Comparison of ENCODE assay signal across 12 cellular contexts in the genomic region with DNA sequence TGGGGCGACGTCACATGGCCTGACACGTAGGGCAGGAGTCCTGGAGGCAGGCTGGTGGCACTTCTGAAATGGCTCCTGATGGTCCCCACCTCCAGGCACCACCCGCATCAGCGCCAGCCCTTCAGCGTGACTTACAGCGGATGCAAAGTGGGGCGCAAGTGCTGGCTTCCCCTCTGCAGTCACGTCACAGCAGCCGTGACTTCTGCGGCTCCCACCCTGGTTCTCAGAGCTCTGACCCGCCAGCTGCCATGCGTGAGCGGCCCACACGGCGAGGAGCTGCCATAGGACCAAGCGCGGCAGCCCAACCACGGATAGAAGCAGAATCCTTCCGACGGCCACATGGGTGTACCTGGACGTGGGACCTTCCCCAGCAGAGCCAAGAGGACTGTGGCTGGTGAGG.
"Had no signal": no experiment of that assay in that cellular context is flagged by ENCODE, and none has a peak within 500 bp of the region (broad histone marks: within the 10 kb centered on the region; RNA-seq: fewer than 3 reads in every experiment).

No MANE protein-coding gene starts in this region.

- H3K4me1 Mint-ChIP-seq: activated CD8-positive, alpha-beta memory T cell treated with anti-CD3 and anti-CD28 coated beads, Interleukin-2, amount 10 ng/mL, durations not matched to agents 7 days and 5 days; neural progenitor cell had no signal

- H3K4me3 Mint-ChIP-seq: activated CD8-positive, alpha-beta memory T cell treated with anti-CD3 and anti-CD28 coated beads, Interleukin-2, amount 10 ng/mL, durations not matched to agents 7 days and 5 days; activated naive CD4-positive, alpha-beta T cell treated with anti-CD3 and anti-CD28 coated beads for 36 hours; neural progenitor cell; stimulated activated naive B cell treated with anti-CD40 and anti-IgM and Interleukin-4, amounts not matched to agents 10 μg/mL and 1 μg/mL and 100 μg/mL, for 72 hours; T-helper 2 cell treated with Interferon-gamma antibody and Interleukin-4, amounts not matched to agents 5 μg/mL and 100 μg/mL, for 36 hours had no signal

- H3K27me3 ChIP-seq: body of pancreas, esophagus muscularis mucosa, neural progenitor cell, right lobe of liver had no signal

- H3K4me1 ChIP-seq: body of pancreas, esophagus muscularis mucosa, neural progenitor cell, right lobe of liver had no signal

- H3K4me3 ChIP-seq: body of pancreas, esophagus muscularis mucosa, neural progenitor cell, right lobe of liver had no signal

- H3K27ac ChIP-seq: body of pancreas, esophagus muscularis mucosa, neural progenitor cell, right lobe of liver had no signal

- ATAC-seq: activated CD8-positive, alpha-beta memory T cell treated with anti-CD3 and anti-CD28 coated beads, Interleukin-2, amount 10 ng/mL, durations not matched to agents 7 days and 5 days; body of pancreas; right lobe of liver; stimulated activated naive B cell treated with anti-CD40 and anti-IgM and Interleukin-4, amounts not matched to agents 10 μg/mL and 1 μg/mL and 100 μg/mL, for 72 hours had no signal

- H3K9me3 ChIP-seq: body of pancreas, right lobe of liver had no signal

- H3K27ac Mint-ChIP-seq: activated CD8-positive, alpha-beta memory T cell treated with anti-CD3 and anti-CD28 coated beads, Interleukin-2, amount 10 ng/mL, durations not matched to agents 7 days and 5 days; activated naive CD4-positive, alpha-beta T cell treated with anti-CD3 and anti-CD28 coated beads for 36 hours; neural progenitor cell; T-helper 2 cell treated with Interferon-gamma antibody and Interleukin-4, amounts not matched to agents 5 μg/mL and 100 μg/mL, for 36 hours had no signal

- H3K27me3 Mint-ChIP-seq: activated CD8-positive, alpha-beta memory T cell treated with anti-CD3 and anti-CD28 coated beads, Interleukin-2, amount 10 ng/mL, durations not matched to agents 7 days and 5 days; stimulated activated naive B cell treated with anti-CD40 and anti-IgM and Interleukin-4, amounts not matched to agents 10 μg/mL and 1 μg/mL and 100 μg/mL, for 72 hours had no signal

- H3K36me3 ChIP-seq: esophagus muscularis mucosa, neural progenitor cell, right lobe of liver had no signal

- DNase-seq: activated CD4-positive, alpha-beta T cell treated with anti-CD3 and anti-CD28 coated beads, Interleukin-2, amount 50 U/mL, for 48 hours; activated CD8-positive, alpha-beta memory T cell treated with anti-CD3 and anti-CD28 coated beads, Interleukin-2, amount 10 ng/mL, durations not matched to agents 7 days and 5 days; activated naive CD4-positive, alpha-beta T cell treated with anti-CD3 and anti-CD28 coated beads for 36 hours; right lobe of liver; stimulated activated CD4-positive, alpha-beta T cell treated with anti-CD3 and anti-CD28 coated beads, Interleukin-2, amount 100 ng/mL, for 24 hours; stimulated activated naive B cell treated with anti-CD40 and anti-IgM and Interleukin-4, amounts not matched to agents 10 μg/mL and 1 μg/mL and 100 μg/mL, for 72 hours; substantia nigra; trophoblast cell had no signal
